8 cellular contexts compared by ENCODE assay signal in genomic region chr11:107857550-107858216, GRCh38. TPM values are rescaled to one million over a fixed set of nuclear protein-coding genes. Genes with fewer than 3 reads are reported as not detected.
DNase-seq lines count a peak whose midpoint lies in the region; ATAC-seq, FAIRE-seq and TF ChIP-seq lines count a peak whose summit lies in the region.

No MANE protein-coding gene starts in this region.

- peak overlapping the region; percentile 77 for H3K27ac Mint-ChIP-seq in activated naive CD8-positive, alpha-beta T cell treated with anti-CD3 and anti-CD28 coated beads, Interleukin-2, amount 10 ng/mL, durations not matched to agents 7 days and 5 days

- peaks cover 6% of the 10 kb centered on the region for H3K4me1 ChIP-seq in keratinocyte (ENCODE audit: control insufficient read depth, extremely low read depth, insufficient read depth, low read length)
- H3K4me1 ChIP-seq in testis, result peaks cover 3% of the 10 kb centered on the region

- H3K4me2 ChIP-seq in keratinocyte (ENCODE audit: control insufficient read depth, extremely low read depth, insufficient read depth, low read depth, low read length), result peak overlapping the region; percentile 78

- no peaks in the 10 kb centered on the region for H4K20me1 ChIP-seq in keratinocyte (ENCODE audit: control insufficient read depth, extremely low read depth, insufficient read depth, low read length)

- 21 to 23% methylated on average over 12 to 16 of the region's 16 CpGs for WGBS in testis, 2 donors

- H3K36me3 Mint-ChIP-seq in activated naive CD8-positive, alpha-beta T cell treated with anti-CD3 and anti-CD28 coated beads, Interleukin-2, amount 10 ng/mL, durations not matched to agents 7 days and 5 days, result no peaks in the 10 kb centered on the region

- no peaks in the 10 kb centered on the region for H3K27me3 ChIP-seq in keratinocyte (ENCODE audit: control insufficient read depth, extremely low read depth, insufficient read depth, low read length)
- no peaks in the 10 kb centered on the region for H3K27me3 ChIP-seq in testis

- no peaks in the 10 kb centered on the region for H3K9me3 Mint-ChIP-seq in activated naive CD8-positive, alpha-beta T cell treated with anti-CD3 and anti-CD28 coated beads, Interleukin-2, amount 10 ng/mL, durations not matched to agents 7 days and 5 days

- H3K4me1 Mint-ChIP-seq in activated naive CD8-positive, alpha-beta T cell treated with anti-CD3 and anti-CD28 coated beads, Interleukin-2, amount 10 ng/mL, durations not matched to agents 7 days and 5 days, result peaks cover 14% of the 10 kb centered on the region

- H3K36me3 ChIP-seq in keratinocyte (ENCODE audit: control insufficient read depth in 2 of 2, extremely low read depth in 1 of 2, insufficient read depth in 2 of 2, low read length in 2 of 2), result peaks cover 0 to 4% of the 10 kb centered on the region in 2 experiments
- no peaks in the 10 kb centered on the region for H3K36me3 ChIP-seq in testis (ENCODE audit: low read depth, missing control alignments)

- H3K27ac ChIP-seq in keratinocyte (ENCODE audit: control insufficient read depth, insufficient read depth, low read length) (peak overlapping the region; percentile 83), testis (peak overlapping the region in 1 of 2 donors; percentile 29)

- TF ChIP-seq CTCF in keratinocyte (optimal IDR thresholded peaks at IDR 0.05 in 1 of 3, IDR thresholded peaks at IDR 0.05 in 1 of 3, conservative IDR thresholded peaks at IDR 0.05 in 1 of 3; ENCODE audit: extremely low read depth in 1 of 3, insufficient read depth in 2 of 3, low read length in 3 of 3) (no peak), testis (IDR thresholded peaks at IDR 0.05) (no peak)

- H3K27me3 Mint-ChIP-seq in activated naive CD8-positive, alpha-beta T cell treated with anti-CD3 and anti-CD28 coated beads, Interleukin-2, amount 10 ng/mL, durations not matched to agents 7 days and 5 days, result no peaks in the 10 kb centered on the region

- POLR2A ChIA-PET in activated naive CD8-positive, alpha-beta T cell treated with anti-CD3 and anti-CD28 coated beads, Interleukin-2, amount 10 ng/mL, durations not matched to agents 7 days and 5 days (lab: Charles Lee), result interaction anchor here (0.8 kb wide), 1 partner anchor 17 kb away, joined by 3 read pairs; no protein-coding TSS in a partner anchor

- dilution Hi-C loops in keratinocyte (cut with MboI; ENCODE audit: extremely low pct_ligation_motif_present, low sequenced_read_pairs), result no loop called here

- intact Hi-C loops in testis (cut with DNase I; ENCODE audit: low total_unique reads), result no loop called here

- FAIRE-seq in HTR-8/SVneo (lab: Jason Lieb, UNC) (no peak), keratinocyte (lab: Jason Lieb, UNC) (no peak)

- H3K9me3 ChIP-seq in keratinocyte (ENCODE audit: control insufficient read depth, low read depth, low read length), result no peaks in the 10 kb centered on the region
- H3K9me3 ChIP-seq in testis, result no peaks in the 10 kb centered on the region

- no peaks in the 10 kb centered on the region for H3K9me1 ChIP-seq in keratinocyte (ENCODE audit: control insufficient read depth, extremely low read depth, insufficient read depth, low read length)

- peak overlapping the region; percentile 92 to 97 (median 95) for H3K4me3 ChIP-seq in keratinocyte (ENCODE audit: control insufficient read depth in 2 of 3, extremely low read depth in 1 of 3, insufficient read depth in 2 of 3, low read depth in 1 of 3, low read length in 3 of 3)
- peak overlapping the region; percentile 58 to 72 for H3K4me3 ChIP-seq in testis

- DNase-seq in ELF-1 (ENCODE audit: low read depth, low spot score) (peak; percentile 66), HTR-8/SVneo (ENCODE audit: insufficient read length, low spot score) (peak; percentile 25), keratinocyte (ENCODE audit: low read depth, low spot score) (no peak), testis (no peak)
- no peak for DNase-seq in activated naive CD8-positive, alpha-beta T cell treated with anti-CD3 and anti-CD28 coated beads, Interleukin-2, amount 10 ng/mL, durations not matched to agents 7 days and 5 days
- no peak for DNase-seq in stimulated activated CD4-positive, alpha-beta T cell treated with anti-CD3 and anti-CD28 coated beads, Interleukin-4, amount 100 ng/mL, for 1 hour

- peak overlapping the region; percentile 93 for H3K9ac ChIP-seq in keratinocyte (ENCODE audit: control insufficient read depth, extremely low read depth, insufficient read depth, low read length)

- ATAC-seq in activated naive CD8-positive, alpha-beta T cell treated with anti-CD3 and anti-CD28 coated beads, Interleukin-2, amount 10 ng/mL, durations not matched to agents 7 days and 5 days (ENCODE audit: low read depth), result no peak
- ATAC-seq in GM19463 (IDR thresholded peaks at IDR 0.05; ENCODE audit: unreplicated experiment) (no peak), HG03039 (IDR thresholded peaks at IDR 0.05; ENCODE audit: unreplicated experiment) (no peak)

- peak overlapping the region; percentile 95 for H3K4me3 Mint-ChIP-seq in activated naive CD8-positive, alpha-beta T cell treated with anti-CD3 and anti-CD28 coated beads, Interleukin-2, amount 10 ng/mL, durations not matched to agents 7 days and 5 days

- H3K79me2 ChIP-seq in keratinocyte (ENCODE audit: control insufficient read depth, insufficient read depth, low read length), result peaks cover 54% of the 10 kb centered on the region

- peak overlapping the region; percentile 44 for H2AFZ ChIP-seq in keratinocyte (ENCODE audit: control insufficient read depth, low read length)

- no peak for TF ChIP-seq POLR2A in testis (IDR thresholded peaks at IDR 0.05)

RNA-seq across cellular contexts. Expression of gene SLC35F2, which starts 0.9 kb away (rescaled TPM):
- 1 to 10 TPM; 4.7 to 5.3 TPM for total RNA-seq in activated naive CD8-positive, alpha-beta T cell treated with anti-CD3 and anti-CD28 coated beads, Interleukin-2, amount 10 ng/mL, durations not matched to agents 7 days and 5 days
- polyA plus RNA-seq in keratinocyte, result 31.6 to 59.5 TPM (median 47.2 TPM) in 3 replicates
- 19.6 TPM for polyA plus RNA-seq in keratinocyte (2011; ENCODE audit: low read depth)
- polyA plus RNA-seq in keratinocyte (2011; cell fraction: cytosol; rRNA removed), result 26.4 and 37.9 TPM in 2 replicates
- polyA plus RNA-seq in keratinocyte (2011; cell fraction: nucleus; rRNA removed), result 43.4 and 47.4 TPM in 2 replicates
- polyA plus RNA-seq in keratinocyte (2012; ENCODE audit: low replicate concordance), result 29.4 and 49.2 TPM in 2 replicates
- polyA minus RNA-seq in keratinocyte, result 55.3 to 77.1 TPM (median 62.2 TPM) in 3 replicates
- 36.8 TPM for polyA minus RNA-seq in keratinocyte (2011; cell fraction: cytosol; rRNA and poly(A)+ RNA removed)
- polyA minus RNA-seq in keratinocyte (2011; cell fraction: nucleus; rRNA and poly(A)+ RNA removed), result 29.5 and 52.7 TPM in 2 replicates
- 10 to 100 TPM in 1 of 2 donors, 1 to 10 TPM in 1; 8.0 to 12.9 TPM for total RNA-seq in testis
- 7.8 TPM for polyA plus RNA-seq in testis (ENCODE audit: insufficient read depth, low read depth, low replicate concordance)

Comparison
In these comparisons a context has a peak if more than half of its experiments do, and no peak if none do; other contexts are left out.
1. DNase-seq: peak in ELF-1 (single experiment) and HTR-8/SVneo (single experiment); none in activated naive CD8-positive, alpha-beta T cell treated with anti-CD3 and anti-CD28 coated beads, Interleukin-2, amount 10 ng/mL, durations not matched to agents 7 days and 5 days (single experiment), keratinocyte (single experiment), testis (single experiment) and stimulated activated CD4-positive, alpha-beta T cell treated with anti-CD3 and anti-CD28 coated beads, Interleukin-4, amount 100 ng/mL, for 1 hour (single experiment).